9 cellular contexts compared by ENCODE assay signal in the genomic region with DNA sequence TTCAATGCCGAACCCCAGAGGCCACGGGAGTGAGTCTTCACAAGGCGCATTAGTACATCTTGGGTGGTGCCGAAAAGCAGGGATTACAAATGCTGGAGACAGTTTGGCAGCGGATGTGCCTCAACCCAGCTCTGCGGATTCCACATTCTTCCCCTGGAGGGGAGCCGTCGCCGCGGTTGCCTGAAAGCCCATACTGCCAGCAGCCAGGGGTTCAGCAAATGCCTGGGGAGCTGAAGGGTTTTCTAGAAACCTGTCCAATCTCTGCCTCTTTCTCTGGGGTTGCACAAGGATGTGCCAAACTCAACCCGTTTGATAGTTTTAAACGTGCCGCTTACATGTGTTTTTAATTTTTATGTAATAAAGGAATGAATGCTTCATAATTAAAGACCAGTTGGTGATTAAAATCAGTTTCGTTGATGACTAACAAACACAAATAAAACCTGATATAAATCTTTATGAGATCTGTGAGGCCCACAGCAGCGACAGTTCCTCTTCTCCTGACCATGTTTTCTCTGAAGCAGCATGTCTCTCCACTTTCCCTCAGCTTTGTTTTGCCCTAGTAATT.
DNase-seq lines count a peak whose midpoint lies in the region; ATAC-seq and TF ChIP-seq lines count a peak whose summit lies in the region.
"Had no signal": no experiment of that assay in that cellular context is flagged by ENCODE, and none has a peak within 500 bp of the region (broad histone marks: within the 10 kb centered on the region; RNA-seq: fewer than 3 reads in every experiment).

No MANE protein-coding gene starts in this region.

- H3K9me3 ChIP-seq in RWPE2 (ENCODE audit: severe bottlenecking) (no peaks in the 10 kb centered on the region), ovary (no peaks in the 10 kb centered on the region)
- H3K9me3 ChIP-seq: adrenal gland had no signal

- TF ChIP-seq POLR2A in ovary (IDR thresholded peaks at IDR 0.05) = no peak

- peaks cover 11% of the 10 kb centered on the region for H3K4me1 ChIP-seq in RWPE2 (ENCODE audit: insufficient read depth, poor library complexity, severe bottlenecking)
- no peaks in the 10 kb centered on the region for H3K4me1 ChIP-seq in ovary (ENCODE audit: insufficient read depth)
- H3K4me1 ChIP-seq: adrenal gland had no signal

- H3K27me3 ChIP-seq in RWPE2 (ENCODE audit: insufficient read depth, poor library complexity, severe bottlenecking) (no peaks in the 10 kb centered on the region), ovary (no peaks in the 10 kb centered on the region)
- H3K27me3 ChIP-seq: adrenal gland had no signal

- WGBS in ovary, 3 donors = 24 to 35% (median 32%) methylated on average over 15 of the region's 15 CpGs

- ATAC-seq in RWPE2 (ENCODE audit: low read depth) = peak; percentile 88
- ATAC-seq in HG02884 (IDR thresholded peaks at IDR 0.05; ENCODE audit: unreplicated experiment) = no peak
- no peak for ATAC-seq in GM21390 (IDR thresholded peaks at IDR 0.05; ENCODE audit: unreplicated experiment)

- H3K36me3 ChIP-seq in RWPE2 (ENCODE audit: low read depth) = no peaks in the 10 kb centered on the region
- H3K36me3 ChIP-seq in ovary = no peaks in the 10 kb centered on the region
- H3K36me3 ChIP-seq: adrenal gland had no signal

- no peak overlapping the region for H3K4me3 ChIP-seq in RWPE2 (ENCODE audit: severe bottlenecking)
- peak overlapping the region; percentile 24 for H3K4me3 ChIP-seq in fibroblast of villous mesenchyme (ENCODE audit: low read depth, low read length)
- H3K4me3 ChIP-seq in ovary = no peak overlapping the region
- H3K4me3 ChIP-seq: adrenal gland had no signal

- TF ChIP-seq CTCF in RWPE2 (IDR thresholded peaks at IDR 0.05; ENCODE audit: poor library complexity, severe bottlenecking) (no peak), fibroblast of villous mesenchyme (IDR thresholded peaks at IDR 0.05; ENCODE audit: insufficient read depth, low read depth, low read length) (peak; percentile 15), ovary (IDR thresholded peaks at IDR 0.05) (no peak)

- no peak for TF ChIP-seq EP300 in ovary (IDR thresholded peaks at IDR 0.05)

- H3K27ac ChIP-seq in RWPE2 (ENCODE audit: poor library complexity, severe bottlenecking) (peak overlapping the region; percentile 31), ovary (no peak overlapping the region)
- H3K27ac ChIP-seq: adrenal gland had no signal

- DNase-seq in ELF-1 (ENCODE audit: low read depth, low spot score) (peak; percentile 81), RWPE2 (ENCODE audit: low spot score) (no peak), fibroblast of villous mesenchyme (ENCODE audit: low read depth) (peak; percentile 87), ovary (peak in 4 of 5 donors; percentile 15 to 57 (median 20)), SIG-M5 (lab: John Stamatoyannopoulos, UW) (no peak)
- no peak for DNase-seq in activated CD4-positive, alpha-beta T cell treated with anti-CD3 and anti-CD28 coated beads for 4 hours

- intact Hi-C loops in ovary (cut with DNase I) = no loop called here

Comparison
In these comparisons a context has a peak if more than half of its experiments do, and no peak if none do; other contexts are left out.
1. DNase-seq: peak in ELF-1 (single experiment), fibroblast of villous mesenchyme (single experiment) and ovary (4 of 5); none in RWPE2 (single experiment), SIG-M5 (single experiment) and activated CD4-positive, alpha-beta T cell treated with anti-CD3 and anti-CD28 coated beads for 4 hours (0 of 2).